Comparison of ENCODE assay signal across 19 cellular contexts in genomic region chr9:89361031-89361430, GRCh38. TPM values are rescaled to one million over a fixed set of nuclear protein-coding genes. Genes with fewer than 3 reads are reported as not detected.
DNase-seq lines count a peak whose midpoint lies in the region; ATAC-seq and TF ChIP-seq lines count a peak whose summit lies in the region.
"Had no signal": no experiment of that assay in that cellular context is flagged by ENCODE, and none has a peak within 500 bp of the region (broad histone marks: within the 10 kb centered on the region; RNA-seq: fewer than 3 reads in every experiment).

No MANE protein-coding gene starts in this region.

- no peak for TF ChIP-seq CTCF in gastroesophageal sphincter (IDR thresholded peaks at IDR 0.05)

- no peak for TF ChIP-seq POLR2A in gastroesophageal sphincter (IDR thresholded peaks at IDR 0.05)

- H3K27me3 Mint-ChIP-seq in activated naive CD8-positive, alpha-beta T cell = no peaks in the 10 kb centered on the region
- no peaks in the 10 kb centered on the region for H3K27me3 Mint-ChIP-seq in activated naive CD8-positive, alpha-beta T cell treated with anti-CD3 and anti-CD28 coated beads, Interleukin-2, amount 50 U/mL, for 24 hours
- H3K27me3 Mint-ChIP-seq in central memory CD8-positive, alpha-beta T cell = no peaks in the 10 kb centered on the region
- H3K27me3 Mint-ChIP-seq in naive thymus-derived CD8-positive, alpha-beta T cell = no peaks in the 10 kb centered on the region
- H3K27me3 Mint-ChIP-seq: activated naive CD8-positive, alpha-beta T cell treated with anti-CD3 and anti-CD28 coated beads for 36 hours had no signal

- peaks cover 0 to 15% (median 0%) of the 10 kb centered on the region in 3 donors for H3K4me1 ChIP-seq in gastroesophageal sphincter
- H3K4me1 ChIP-seq: body of pancreas, colonic mucosa, parathyroid adenoma, transverse colon had no signal

- no peaks in the 10 kb centered on the region for H3K9me3 ChIP-seq in gastroesophageal sphincter
- H3K9me3 ChIP-seq: body of pancreas, colonic mucosa, lower lobe of right lung, transverse colon had no signal

- no peaks in the 10 kb centered on the region for H3K27me3 ChIP-seq in gastroesophageal sphincter
- H3K27me3 ChIP-seq: body of pancreas, colonic mucosa, transverse colon had no signal

- no peaks in the 10 kb centered on the region for H3K9me3 Mint-ChIP-seq in activated naive CD8-positive, alpha-beta T cell (ENCODE audit: low read depth)
- H3K9me3 Mint-ChIP-seq in activated naive CD8-positive, alpha-beta T cell treated with anti-CD3 and anti-CD28 coated beads, Interleukin-2, amount 50 U/mL, for 24 hours = no peaks in the 10 kb centered on the region
- no peaks in the 10 kb centered on the region for H3K9me3 Mint-ChIP-seq in central memory CD8-positive, alpha-beta T cell
- no peaks in the 10 kb centered on the region for H3K9me3 Mint-ChIP-seq in naive thymus-derived CD8-positive, alpha-beta T cell
- H3K9me3 Mint-ChIP-seq: activated naive CD8-positive, alpha-beta T cell treated with anti-CD3 and anti-CD28 coated beads for 36 hours; CD14-positive monocyte had no signal

- H3K36me3 Mint-ChIP-seq in activated naive CD8-positive, alpha-beta T cell = peaks cover 2% of the 10 kb centered on the region
- peaks cover 41% of the 10 kb centered on the region for H3K36me3 Mint-ChIP-seq in activated naive CD8-positive, alpha-beta T cell treated with anti-CD3 and anti-CD28 coated beads, Interleukin-2, amount 50 U/mL, for 24 hours (ENCODE audit: low read depth)
- H3K36me3 Mint-ChIP-seq in central memory CD8-positive, alpha-beta T cell (ENCODE audit: insufficient read depth) = peaks cover 65% of the 10 kb centered on the region
- peaks cover 0 to 64% (median 22%) of the 10 kb centered on the region in 3 donors for H3K36me3 Mint-ChIP-seq in naive thymus-derived CD8-positive, alpha-beta T cell

- no peak overlapping the region for H3K4me3 ChIP-seq in gastroesophageal sphincter
- H3K4me3 ChIP-seq: body of pancreas, colonic mucosa, lower lobe of right lung, transverse colon had no signal

- H3K4me1 Mint-ChIP-seq in activated naive CD8-positive, alpha-beta T cell (ENCODE audit: low read depth) = peaks cover 16% of the 10 kb centered on the region
- H3K4me1 Mint-ChIP-seq in activated naive CD8-positive, alpha-beta T cell treated with anti-CD3 and anti-CD28 coated beads, Interleukin-2, amount 50 U/mL, for 24 hours = peaks cover 7% of the 10 kb centered on the region
- H3K4me1 Mint-ChIP-seq in central memory CD8-positive, alpha-beta T cell = peaks cover 6% of the 10 kb centered on the region
- H3K4me1 Mint-ChIP-seq in naive thymus-derived CD8-positive, alpha-beta T cell = peaks cover 11 to 19% (median 15%) of the 10 kb centered on the region in 4 donors

- H3K4me3 Mint-ChIP-seq in activated naive CD8-positive, alpha-beta T cell = no peak overlapping the region
- no peak overlapping the region for H3K4me3 Mint-ChIP-seq in activated naive CD8-positive, alpha-beta T cell treated with anti-CD3 and anti-CD28 coated beads, Interleukin-2, amount 50 U/mL, for 24 hours
- H3K4me3 Mint-ChIP-seq in central memory CD8-positive, alpha-beta T cell = no peak overlapping the region
- peak overlapping the region in 1 of 10 donors; percentile 8 for H3K4me3 Mint-ChIP-seq in naive thymus-derived CD8-positive, alpha-beta T cell
- H3K4me3 Mint-ChIP-seq: activated naive CD8-positive, alpha-beta T cell treated with anti-CD3 and anti-CD28 coated beads for 36 hours; CD14-positive monocyte had no signal

- no peak for TF ChIP-seq EP300 in gastroesophageal sphincter (IDR thresholded peaks at IDR 0.05)

- POLR2A ChIA-PET in naive thymus-derived CD8-positive, alpha-beta T cell (lab: Charles Lee) = interaction anchor here (0.6 kb wide), 1 partner anchor 322 kb away, joined by 5 read pairs; no protein-coding TSS in a partner anchor

- no peak for ATAC-seq in activated naive CD8-positive, alpha-beta T cell treated with anti-CD3 and anti-CD28 coated beads, Interleukin-2, amount 50 U/mL, for 24 hours
- no peak for ATAC-seq in central memory CD8-positive, alpha-beta T cell (replicated peaks; ENCODE audit: extremely low read depth, poor library complexity, severe bottlenecking)
- no peak for ATAC-seq in naive thymus-derived CD8-positive, alpha-beta T cell
- no peak for ATAC-seq in HG02798 (IDR thresholded peaks at IDR 0.05; ENCODE audit: poor library complexity, unreplicated experiment)
- ATAC-seq in gastroesophageal sphincter = no peak
- ATAC-seq: body of pancreas, lower lobe of right lung had no signal

- 79 to 100% methylated on average over 1 to 6 of the region's 6 CpGs for WGBS in gastroesophageal sphincter (ENCODE audit: low coverage in 1 of 2), 2 donors

- no peak for DNase-seq in activated naive CD8-positive, alpha-beta T cell treated with anti-CD3 and anti-CD28 coated beads, Interleukin-2, amount 50 U/mL, for 24 hours
- no peak for DNase-seq in central memory CD8-positive, alpha-beta T cell (ENCODE audit: low spot score in 2 of 2)
- no peak for DNase-seq in naive thymus-derived CD8-positive, alpha-beta T cell
- DNase-seq in DMS 273 treated with DMSO at 0.1 percent for 48 hours (lab: John Stamatoyannopoulos, UW) = no peak
- DNase-seq: activated naive CD8-positive, alpha-beta T cell treated with anti-CD3 and anti-CD28 coated beads for 36 hours; colonic mucosa; lower lobe of right lung; NCI-H226; Right ventricle myocardium superior; stimulated activated naive CD4-positive, alpha-beta T cell; transverse colon had no signal

- H3K27ac Mint-ChIP-seq in activated naive CD8-positive, alpha-beta T cell = peak overlapping the region; percentile 4
- no peak overlapping the region for H3K27ac Mint-ChIP-seq in activated naive CD8-positive, alpha-beta T cell treated with anti-CD3 and anti-CD28 coated beads, Interleukin-2, amount 50 U/mL, for 24 hours
- peak overlapping the region; percentile 70 for H3K27ac Mint-ChIP-seq in central memory CD8-positive, alpha-beta T cell (ENCODE audit: low read depth)
- peak overlapping the region in 8 of 10 donors; percentile 9 to 83 (median 64) for H3K27ac Mint-ChIP-seq in naive thymus-derived CD8-positive, alpha-beta T cell

- peaks cover 0 to 82% of the 10 kb centered on the region in 2 donors for H3K36me3 ChIP-seq in gastroesophageal sphincter

- H3K27ac ChIP-seq in temporal lobe (ENCODE audit: low read depth, low read length) (peak overlapping the region; percentile 54), gastroesophageal sphincter (no peak overlapping the region)
- H3K27ac ChIP-seq: colonic mucosa, parathyroid adenoma, transverse colon, WERI-Rb-1 had no signal

RNA-seq across cellular contexts. Expression of gene SECISBP2, which starts 42.7 kb away (rescaled TPM):
- 100 to 1,000 TPM; 105 to 112 TPM for total RNA-seq in naive thymus-derived CD8-positive, alpha-beta T cell
- polyA plus RNA-seq in naive thymus-derived CD8-positive, alpha-beta T cell = 10 to 100 TPM; 19.6 to 27.9 (median 21.2) TPM
- total RNA-seq in temporal lobe = 51.1 TPM
- total RNA-seq in gastroesophageal sphincter = 10 to 100 TPM; 23.3 to 49.5 (median 33.4) TPM

RNA-seq across cellular contexts. Expression of gene CKS2, which starts 50.0 kb away (rescaled TPM):
- total RNA-seq in naive thymus-derived CD8-positive, alpha-beta T cell = 1 to 10 TPM; 4.8 to 5.3 TPM
- 10 to 100 TPM in 1 of 3 donors, 1 to 10 TPM in 2; 7.0 to 13.6 (median 7.8) TPM for polyA plus RNA-seq in naive thymus-derived CD8-positive, alpha-beta T cell
- total RNA-seq in temporal lobe (15.7 TPM), gastroesophageal sphincter (1 to 10 TPM in 3 of 4 donors, under 1 TPM in 1; 0.81 to 9.9 (median 4.2) TPM)
